In genomic region chr11:92653448-92653847, GRCh38 we compare ENCODE assay signal across 29 cellular contexts.
"Had no signal": no experiment of that assay in that cellular context is flagged by ENCODE, and none has a peak within 500 bp of the region (broad histone marks: within the 10 kb centered on the region; RNA-seq: fewer than 3 reads in every experiment).

No MANE protein-coding gene starts in this region.

- H3K4me1 Mint-ChIP-seq: activated CD4-positive, alpha-beta memory T cell treated with anti-CD3 and anti-CD28 coated beads, Interleukin-2, amount 10 ng/mL, durations not matched to agents 7 days and 5 days; activated CD4-positive, alpha-beta T cell treated with anti-CD3 and anti-CD28 coated beads for 36 hours; activated CD4-positive, alpha-beta T cell treated with anti-CD3 and anti-CD28 coated beads, Interleukin-2, amount 10 ng/mL, durations not matched to agents 24 days and 14 days; activated naive CD4-positive, alpha-beta T cell treated with anti-CD3 and anti-CD28 coated beads, Interleukin-2, amount 10 ng/mL, durations not matched to agents 7 days and 5 days had no signal

- DNase-seq: activated CD4-positive, alpha-beta memory T cell treated with anti-CD3 and anti-CD28 coated beads, Interleukin-2, amount 10 ng/mL, durations not matched to agents 7 days and 5 days; activated CD4-positive, alpha-beta T cell treated with anti-CD3 and anti-CD28 coated beads for 36 hours; activated CD4-positive, alpha-beta T cell treated with anti-CD3 and anti-CD28 coated beads, Interleukin-2, amount 10 ng/mL, durations not matched to agents 24 days and 14 days; activated CD4-positive, CD25-positive, alpha-beta regulatory T cell; activated CD4-positive, CD25-positive, alpha-beta regulatory T cell treated with anti-CD3 and anti-CD28 coated beads, Interleukin-2, amount 50 U/mL, for 72 hours; activated CD8-positive, alpha-beta memory T cell treated with anti-CD3 and anti-CD28 coated beads, Interleukin-2, amount 50 U/mL, for 48 hours; activated gamma-delta T cell; activated naive CD4-positive, alpha-beta T cell; activated naive CD4-positive, alpha-beta T cell treated with anti-CD3 and anti-CD28 coated beads, Interleukin-2, amount 10 ng/mL, durations not matched to agents 7 days and 5 days; activated T-cell treated with anti-CD3 and anti-CD28 coated beads for 4 hours; activated T-cell treated with anti-CD3 and anti-CD28 coated beads, Interleukin-2, amount 50 U/mL, for 24 hours; activated T-cell treated with anti-CD3 and anti-CD28 coated beads, Interleukin-2, amount 50 U/mL, for 72 hours; amniotic stem cell; anterior cingulate cortex; body of pancreas; caudate nucleus; cortex of kidney; dermis blood vessel endothelial cell; effector CD4-positive, alpha-beta T cell; esophagus squamous epithelium; foreskin keratinocyte; gastrocnemius medialis; heart right ventricle; T-helper 2 cell had no signal

- ATAC-seq: activated CD4-positive, alpha-beta T cell treated with anti-CD3 and anti-CD28 coated beads for 36 hours; activated T-cell treated with anti-CD3 and anti-CD28 coated beads, Interleukin-2, amount 50 U/mL, for 72 hours; body of pancreas; foreskin keratinocyte; gastrocnemius medialis; heart right ventricle had no signal

- H3K9me3 Mint-ChIP-seq: activated CD4-positive, alpha-beta T cell treated with anti-CD3 and anti-CD28 coated beads, Interleukin-2, amount 10 ng/mL, durations not matched to agents 24 days and 14 days; activated T-cell treated with anti-CD3 and anti-CD28 coated beads, Interleukin-2, amount 50 U/mL, for 24 hours had no signal

- H3K36me3 Mint-ChIP-seq: activated naive CD4-positive, alpha-beta T cell treated with anti-CD3 and anti-CD28 coated beads, Interleukin-2, amount 10 ng/mL, durations not matched to agents 7 days and 5 days; activated naive CD8-positive, alpha-beta T cell had no signal

- H3K4me3 Mint-ChIP-seq: activated CD4-positive, alpha-beta memory T cell treated with anti-CD3 and anti-CD28 coated beads, Interleukin-2, amount 10 ng/mL, durations not matched to agents 7 days and 5 days; activated CD4-positive, alpha-beta T cell treated with anti-CD3 and anti-CD28 coated beads for 36 hours; activated CD4-positive, alpha-beta T cell treated with anti-CD3 and anti-CD28 coated beads, Interleukin-2, amount 10 ng/mL, durations not matched to agents 24 days and 14 days; activated naive CD4-positive, alpha-beta T cell treated with anti-CD3 and anti-CD28 coated beads, Interleukin-2, amount 10 ng/mL, durations not matched to agents 7 days and 5 days; activated naive CD8-positive, alpha-beta T cell; activated T-cell treated with anti-CD3 and anti-CD28 coated beads, Interleukin-2, amount 50 U/mL, for 24 hours; activated T-cell treated with anti-CD3 and anti-CD28 coated beads, Interleukin-2, amount 50 U/mL, for 72 hours had no signal

- H3K4me1 ChIP-seq: body of pancreas, esophagus squamous epithelium, foreskin keratinocyte, gastrocnemius medialis, heart right ventricle had no signal

- FAIRE-seq: colon, endometrium, endothelial cell of umbilical vein had no signal

- H3K27me3 Mint-ChIP-seq: activated CD4-positive, alpha-beta memory T cell treated with anti-CD3 and anti-CD28 coated beads, Interleukin-2, amount 10 ng/mL, durations not matched to agents 7 days and 5 days; activated CD4-positive, alpha-beta T cell treated with anti-CD3 and anti-CD28 coated beads for 36 hours; activated CD4-positive, alpha-beta T cell treated with anti-CD3 and anti-CD28 coated beads, Interleukin-2, amount 10 ng/mL, durations not matched to agents 24 days and 14 days; activated naive CD4-positive, alpha-beta T cell treated with anti-CD3 and anti-CD28 coated beads, Interleukin-2, amount 10 ng/mL, durations not matched to agents 7 days and 5 days; activated naive CD8-positive, alpha-beta T cell; activated T-cell treated with anti-CD3 and anti-CD28 coated beads, Interleukin-2, amount 50 U/mL, for 24 hours had no signal

- H3K27ac Mint-ChIP-seq: activated CD4-positive, alpha-beta memory T cell treated with anti-CD3 and anti-CD28 coated beads, Interleukin-2, amount 10 ng/mL, durations not matched to agents 7 days and 5 days; activated CD4-positive, alpha-beta T cell treated with anti-CD3 and anti-CD28 coated beads for 36 hours; activated CD4-positive, alpha-beta T cell treated with anti-CD3 and anti-CD28 coated beads, Interleukin-2, amount 10 ng/mL, durations not matched to agents 24 days and 14 days; activated naive CD4-positive, alpha-beta T cell treated with anti-CD3 and anti-CD28 coated beads, Interleukin-2, amount 10 ng/mL, durations not matched to agents 7 days and 5 days; activated naive CD8-positive, alpha-beta T cell; activated T-cell treated with anti-CD3 and anti-CD28 coated beads, Interleukin-2, amount 50 U/mL, for 24 hours; activated T-cell treated with anti-CD3 and anti-CD28 coated beads, Interleukin-2, amount 50 U/mL, for 72 hours had no signal

- H3K36me3 ChIP-seq: esophagus squamous epithelium, gastrocnemius medialis, heart right ventricle had no signal

- H3K27me3 ChIP-seq: body of pancreas, esophagus squamous epithelium, foreskin keratinocyte, gastrocnemius medialis, heart right ventricle had no signal

- H3K4me3 ChIP-seq: body of pancreas, esophagus squamous epithelium, gastrocnemius medialis, heart right ventricle had no signal

- H3K27ac ChIP-seq: body of pancreas, epithelial cell of prostate, esophagus squamous epithelium, foreskin keratinocyte, gastrocnemius medialis, heart right ventricle had no signal

- H3K9me3 ChIP-seq: body of pancreas, esophagus squamous epithelium, gastrocnemius medialis, heart right ventricle had no signal
